10 cellular contexts compared by ENCODE assay signal in genomic region chr15:77506311-77507150, GRCh38.
DNase-seq lines count a peak whose midpoint lies in the region; ATAC-seq, FAIRE-seq and TF ChIP-seq lines count a peak whose summit lies in the region.
"Had no signal": no experiment of that assay in that cellular context is flagged by ENCODE, and none has a peak within 500 bp of the region (broad histone marks: within the 10 kb centered on the region; RNA-seq: fewer than 3 reads in every experiment).

No MANE protein-coding gene starts in this region.

- intact Hi-C loops in colonic mucosa (cut with DNase I) (no loop called here), lower lobe of right lung (cut with DNase I) (no loop called here), transverse colon (cut with DNase I; ENCODE audit: low total_unique reads) (loop anchor here (10.0 kb wide), 1 partner anchor 322 kb away; no protein-coding TSS in a partner anchor)

- H3K9me3 ChIP-seq in colonic mucosa (no peaks in the 10 kb centered on the region), lower lobe of right lung (no peaks in the 10 kb centered on the region), transverse colon (no peaks in the 10 kb centered on the region)

- no peak for TF ChIP-seq CTCF in colonic mucosa (IDR thresholded peaks at IDR 0.05)
- no peak for TF ChIP-seq CTCF in lower lobe of right lung (IDR thresholded peaks at IDR 0.05)
- TF ChIP-seq CTCF in transverse colon (IDR thresholded peaks at IDR 0.05): peak in 1 of 5 experiments; percentile 13

- DNase-seq in DMS 273 (lab: John Stamatoyannopoulos, UW; ENCODE audit: unreplicated experiment) (peak; percentile 55), DMS 273 treated with DMSO at 0.1 percent for 48 hours (lab: John Stamatoyannopoulos, UW) (no peak), colonic mucosa (peak; percentile 82), lower lobe of right lung (peak; percentile 79), transverse colon (peak; percentile 53), urothelium cell line (ENCODE audit: low spot score) (no peak), AG08395 (ENCODE audit: low spot score) (no peak), ACHN (no peak)

- no peak for TF ChIP-seq EP300 in transverse colon (IDR thresholded peaks at IDR 0.05; ENCODE audit: low read depth)

- peak overlapping the region; percentile 34 for H3K27ac ChIP-seq in colonic mucosa
- peak overlapping the region; percentile 80 for H3K27ac ChIP-seq in lower lobe of right lung
- H3K27ac ChIP-seq in transverse colon: peak overlapping the region; percentile 47 to 71 (median 48)
- H3K27ac ChIP-seq: 22Rv1, foreskin keratinocyte had no signal

- H3K27me3 ChIP-seq in colonic mucosa (no peaks in the 10 kb centered on the region), lower lobe of right lung (ENCODE audit: low read depth) (no peaks in the 10 kb centered on the region), transverse colon (no peaks in the 10 kb centered on the region)
- H3K27me3 ChIP-seq: foreskin keratinocyte had no signal

- H3K36me3 ChIP-seq in colonic mucosa: no peaks in the 10 kb centered on the region
- H3K36me3 ChIP-seq in lower lobe of right lung: no peaks in the 10 kb centered on the region
- H3K36me3 ChIP-seq in transverse colon: no peaks in the 10 kb centered on the region

- in situ Hi-C loops in transverse colon (cut with MboI; ENCODE audit: low pct_ligation_motif_present in 1 of 4, low pct_unique_long_range_greater_than_20kb in 1 of 4, low sequenced_read_pairs in 3 of 4) (no loop called here), ACHN (cut with HindIII; ENCODE audit: low pct_ligation_motif_present, low pct_unique_long_range_greater_than_20kb, low sequenced_read_pairs) (no loop called here)

- ATAC-seq in lower lobe of right lung: peak; percentile 70 to 76

- TF ChIP-seq POLR2A in transverse colon (IDR thresholded peaks at IDR 0.05): no peak

- no peak for FAIRE-seq in urothelium cell line (lab: Jason Lieb, UNC)

- H3K4me1 ChIP-seq in colonic mucosa (peaks cover 15% of the 10 kb centered on the region), lower lobe of right lung (peaks cover 59% of the 10 kb centered on the region), transverse colon (peaks cover 4 to 33% (median 29%) of the 10 kb centered on the region in 4 donors)

- 50 to 57% methylated on average over 5 to 20 of the region's 20 CpGs for WGBS in transverse colon (ENCODE audit: low coverage in 1 of 2), 2 donors

- H3K4me3 ChIP-seq in colonic mucosa (no peak overlapping the region), lower lobe of right lung (no peak overlapping the region), transverse colon (no peak overlapping the region)

- H3K9ac ChIP-seq in colonic mucosa (ENCODE audit: low read depth in 2 of 2, low read length in 2 of 2): peak overlapping the region in 1 of 2 donors; percentile 64

Comparison
In these comparisons a context has a peak if more than half of its experiments do, and no peak if none do; other contexts are left out.
1. DNase-seq: peak in DMS 273 (single experiment), colonic mucosa (single experiment), lower lobe of right lung (single experiment) and transverse colon (single experiment); none in DMS 273 treated with DMSO at 0.1 percent for 48 hours (single experiment), urothelium cell line (single experiment), AG08395 (single experiment) and ACHN (single experiment).
2. Peak in every context shown above with its lines, with median percentiles within 50 percentile points of each other: H3K27ac ChIP-seq.